In the genomic region with DNA sequence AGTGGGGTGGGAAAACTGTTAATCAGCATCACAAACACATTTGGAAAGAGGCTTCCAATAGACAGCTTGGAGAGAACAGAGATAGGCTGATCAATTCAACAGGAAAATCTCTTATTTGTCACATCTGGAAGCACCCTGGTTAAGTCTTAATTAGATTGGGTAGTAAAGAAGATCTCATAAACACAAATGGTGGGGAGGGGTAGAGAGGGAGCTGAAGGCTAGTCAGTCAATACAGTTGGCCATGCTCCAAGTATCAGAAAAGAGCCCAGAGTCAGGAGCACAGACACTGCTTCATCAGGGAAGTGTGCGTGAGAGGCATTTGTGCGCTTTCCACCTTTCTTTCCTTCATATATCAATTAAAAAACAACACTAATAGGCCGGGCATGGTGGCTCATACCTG, we compare ENCODE assay signal across 28 cellular contexts.
"Had no signal": no experiment of that assay in that cellular context is flagged by ENCODE, and none has a peak within 500 bp of the region (broad histone marks: within the 10 kb centered on the region; RNA-seq: fewer than 3 reads in every experiment).

No MANE protein-coding gene starts in this region.

- H3K27me3 Mint-ChIP-seq: activated CD4-positive, alpha-beta memory T cell treated with anti-CD3 and anti-CD28 coated beads, Interleukin-2, amount 10 ng/mL, durations not matched to agents 7 days and 5 days; activated CD4-positive, alpha-beta T cell treated with anti-CD3 and anti-CD28 coated beads, Interleukin-2, amount 10 ng/mL, durations not matched to agents 7 days and 5 days; activated naive CD4-positive, alpha-beta T cell treated with anti-CD3 and anti-CD28 coated beads, Interleukin-2, amount 50 U/mL, for 24 hours; activated naive CD8-positive, alpha-beta T cell treated with anti-CD3 and anti-CD28 coated beads for 36 hours; activated naive CD8-positive, alpha-beta T cell treated with anti-CD3 and anti-CD28 coated beads, Interleukin-2, amount 50 U/mL, for 24 hours; activated T-cell treated with anti-CD3 and anti-CD28 coated beads, Interleukin-2, amount 50 U/mL, for 24 hours had no signal

- H3K4me1 ChIP-seq: adrenal gland, body of pancreas, breast epithelium, colonic mucosa had no signal

- H3K27ac Mint-ChIP-seq: activated CD4-positive, alpha-beta memory T cell treated with anti-CD3 and anti-CD28 coated beads, Interleukin-2, amount 10 ng/mL, durations not matched to agents 7 days and 5 days; activated CD4-positive, alpha-beta T cell treated with anti-CD3 and anti-CD28 coated beads, Interleukin-2, amount 10 ng/mL, durations not matched to agents 7 days and 5 days; activated naive CD4-positive, alpha-beta T cell treated with anti-CD3 and anti-CD28 coated beads for 36 hours; activated naive CD4-positive, alpha-beta T cell treated with anti-CD3 and anti-CD28 coated beads, Interleukin-2, amount 50 U/mL, for 24 hours; activated naive CD8-positive, alpha-beta T cell treated with anti-CD3 and anti-CD28 coated beads for 36 hours; activated naive CD8-positive, alpha-beta T cell treated with anti-CD3 and anti-CD28 coated beads, Interleukin-2, amount 50 U/mL, for 24 hours; activated T-cell treated with anti-CD3 and anti-CD28 coated beads, Interleukin-2, amount 50 U/mL, for 24 hours; activated T-helper 2 cell treated with anti-CD3 and anti-CD28 coated beads, Interferon-gamma antibody, Interleukin-2, Interleukin-4, amounts not matched to agents 10 μg/mL and 5 μg/mL and 100 μg/mL, durations not matched to agents 14 hours and 24 hours and 36 hours; WTC11 had no signal

- H3K27ac ChIP-seq: adrenal gland, body of pancreas, breast epithelium, cardiac muscle cell, colonic mucosa, epithelial cell of prostate had no signal

- H3K36me3 Mint-ChIP-seq: activated naive CD4-positive, alpha-beta T cell treated with anti-CD3 and anti-CD28 coated beads, Interleukin-2, amount 50 U/mL, for 24 hours; activated naive CD8-positive, alpha-beta T cell treated with anti-CD3 and anti-CD28 coated beads for 36 hours; WTC11 had no signal

- H3K9me3 ChIP-seq: adrenal gland, body of pancreas, breast epithelium, colonic mucosa had no signal

- H3K36me3 ChIP-seq: adrenal gland, breast epithelium, cardiac muscle cell, colonic mucosa had no signal

- H3K4me3 Mint-ChIP-seq: activated CD4-positive, alpha-beta memory T cell treated with anti-CD3 and anti-CD28 coated beads, Interleukin-2, amount 10 ng/mL, durations not matched to agents 7 days and 5 days; activated CD4-positive, alpha-beta T cell treated with anti-CD3 and anti-CD28 coated beads, Interleukin-2, amount 10 ng/mL, durations not matched to agents 7 days and 5 days; activated naive CD4-positive, alpha-beta T cell treated with anti-CD3 and anti-CD28 coated beads for 36 hours; activated naive CD4-positive, alpha-beta T cell treated with anti-CD3 and anti-CD28 coated beads, Interleukin-2, amount 50 U/mL, for 24 hours; activated naive CD8-positive, alpha-beta T cell treated with anti-CD3 and anti-CD28 coated beads for 36 hours; activated naive CD8-positive, alpha-beta T cell treated with anti-CD3 and anti-CD28 coated beads, Interleukin-2, amount 50 U/mL, for 24 hours; activated T-cell treated with anti-CD3 and anti-CD28 coated beads, Interleukin-2, amount 50 U/mL, for 24 hours; WTC11 had no signal

- ATAC-seq: activated naive CD8-positive, alpha-beta T cell treated with anti-CD3 and anti-CD28 coated beads, Interleukin-2, amount 50 U/mL, for 24 hours; body of pancreas; WTC11 had no signal

- H3K4me3 ChIP-seq: adrenal gland, body of pancreas, breast epithelium, cardiac muscle cell, colonic mucosa had no signal

- H3K4me1 Mint-ChIP-seq: activated CD4-positive, alpha-beta memory T cell treated with anti-CD3 and anti-CD28 coated beads, Interleukin-2, amount 10 ng/mL, durations not matched to agents 7 days and 5 days; activated CD4-positive, alpha-beta T cell treated with anti-CD3 and anti-CD28 coated beads, Interleukin-2, amount 10 ng/mL, durations not matched to agents 7 days and 5 days; activated naive CD4-positive, alpha-beta T cell treated with anti-CD3 and anti-CD28 coated beads, Interleukin-2, amount 50 U/mL, for 24 hours; activated naive CD8-positive, alpha-beta T cell treated with anti-CD3 and anti-CD28 coated beads for 36 hours; activated naive CD8-positive, alpha-beta T cell treated with anti-CD3 and anti-CD28 coated beads, Interleukin-2, amount 50 U/mL, for 24 hours had no signal

- DNase-seq: activated CD4-positive, alpha-beta memory T cell treated with anti-CD3 and anti-CD28 coated beads, Interleukin-2, amount 10 ng/mL, durations not matched to agents 7 days and 5 days; activated CD4-positive, alpha-beta T cell treated with anti-CD3 and anti-CD28 coated beads for 1 hour; activated CD4-positive, alpha-beta T cell treated with anti-CD3 and anti-CD28 coated beads for 4 hours; activated CD4-positive, alpha-beta T cell treated with anti-CD3 and anti-CD28 coated beads, Interleukin-2, amount 10 ng/mL, durations not matched to agents 7 days and 5 days; activated CD4-positive, alpha-beta T cell treated with anti-CD3 and anti-CD28 coated beads, Interleukin-2, amount 50 U/mL, for 4 hours; activated CD8-positive, alpha-beta memory T cell treated with anti-CD3 and anti-CD28 coated beads, Interleukin-2, amount 50 U/mL, for 48 hours; activated effector memory CD4-positive, alpha-beta T cell treated with anti-CD3 and anti-CD28 coated beads, Interleukin-2, amount 50 U/mL, for 16 hours; activated naive CD4-positive, alpha-beta T cell treated with anti-CD3 and anti-CD28 coated beads for 36 hours; activated naive CD8-positive, alpha-beta T cell treated with anti-CD3 and anti-CD28 coated beads for 36 hours; activated naive CD8-positive, alpha-beta T cell treated with anti-CD3 and anti-CD28 coated beads, Interleukin-2, amount 50 U/mL, for 24 hours; activated T-cell treated with anti-CD3 and anti-CD28 coated beads for 4 hours; activated T-cell treated with anti-CD3 and anti-CD28 coated beads, Interleukin-2, amount 50 U/mL, for 24 hours; adrenal gland; amygdala; aorta; body of pancreas; central memory CD4-positive, alpha-beta T cell; cerebellar nuclear complex; colonic mucosa; effector CD8-positive, alpha-beta T cell; foreskin fibroblast; T-helper 2 cell had no signal

- H3K27me3 ChIP-seq: adrenal gland, body of pancreas, breast epithelium, cardiac muscle cell, colonic mucosa had no signal

- H3K9me3 Mint-ChIP-seq: activated CD4-positive, alpha-beta T cell treated with anti-CD3 and anti-CD28 coated beads, Interleukin-2, amount 10 ng/mL, durations not matched to agents 7 days and 5 days; activated naive CD4-positive, alpha-beta T cell treated with anti-CD3 and anti-CD28 coated beads for 36 hours; activated naive CD4-positive, alpha-beta T cell treated with anti-CD3 and anti-CD28 coated beads, Interleukin-2, amount 50 U/mL, for 24 hours; activated naive CD8-positive, alpha-beta T cell treated with anti-CD3 and anti-CD28 coated beads, Interleukin-2, amount 50 U/mL, for 24 hours; activated T-helper 2 cell treated with anti-CD3 and anti-CD28 coated beads, Interferon-gamma antibody, Interleukin-2, Interleukin-4, amounts not matched to agents 10 μg/mL and 5 μg/mL and 100 μg/mL, durations not matched to agents 14 hours and 24 hours and 36 hours; WTC11 had no signal
